ENCODE assay signal across 1 cellular context in the genomic region with DNA sequence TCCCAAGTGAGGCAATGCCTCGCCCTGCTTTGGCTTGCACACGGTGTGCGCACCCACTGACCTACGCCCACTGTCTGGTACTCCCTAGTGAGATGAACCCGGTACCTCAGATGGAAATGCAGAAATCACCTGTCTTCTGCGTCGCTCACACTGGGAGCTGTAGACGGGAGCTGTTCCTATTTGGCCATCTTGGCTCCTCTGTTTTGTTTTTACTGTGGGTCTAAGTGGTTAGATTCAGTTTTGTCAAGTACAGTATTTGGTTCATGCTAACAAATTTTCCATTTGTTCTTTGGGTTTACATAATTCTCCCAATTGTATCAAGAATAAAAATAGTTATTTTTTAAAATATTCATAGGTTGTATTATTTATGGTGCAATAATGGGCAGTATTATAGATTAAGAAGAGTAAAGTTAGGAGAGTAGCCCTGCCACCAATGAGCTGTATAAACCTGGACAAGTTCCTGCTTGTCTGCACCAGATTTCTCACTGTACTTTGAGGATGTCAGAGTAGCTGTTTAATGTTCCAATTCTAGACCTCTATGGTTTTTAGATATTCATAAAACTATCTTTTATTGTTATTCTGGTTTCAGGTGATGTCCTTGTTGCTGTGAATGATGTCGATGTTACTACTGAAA.
TF ChIP-seq lines count a peak whose summit lies in the region.

No MANE protein-coding gene starts in this region.

TF ChIP-seq in GM23338, 12 proteins besides CTCF, POLR2A, EP300 and RAD21 (continued from another document):
- TF ChIP-seq NANOG (IDR thresholded peaks at IDR 0.05; ENCODE audit: borderline replicate concordance), result no peak
